ENCODE assay signal across 13 cellular contexts in genomic region chr2:181371782-181372292, GRCh38.
DNase-seq lines count a peak whose midpoint lies in the region; ATAC-seq and TF ChIP-seq lines count a peak whose summit lies in the region.
"Had no signal": no experiment of that assay in that cellular context is flagged by ENCODE, and none has a peak within 500 bp of the region (broad histone marks: within the 10 kb centered on the region; RNA-seq: fewer than 3 reads in every experiment).

No MANE protein-coding gene starts in this region.

- H3K4me1 ChIP-seq in right atrium auricular region (peaks cover 0 to 10% of the 10 kb centered on the region in 2 donors), OCI-LY1 (ENCODE audit: insufficient read depth, low read length, severe bottlenecking) (peaks cover 43% of the 10 kb centered on the region), subcutaneous abdominal adipose tissue (ENCODE audit: control insufficient read depth in 5 of 5, insufficient read depth in 5 of 5, low read length in 5 of 5) (peaks cover 0 to 20% (median 13%) of the 10 kb centered on the region in 5 donors), aorta (ENCODE audit: control insufficient read depth in 1 of 2, insufficient read depth in 2 of 2, low read length in 2 of 2) (peaks cover 0 to 5% of the 10 kb centered on the region in 2 donors)

- H3K4me3 ChIP-seq in right atrium auricular region (no peak overlapping the region), OCI-LY1 (ENCODE audit: low read depth, low read length, poor library complexity, severe bottlenecking) (no peak overlapping the region), fibroblast of villous mesenchyme (ENCODE audit: low read depth, low read length) (no peak overlapping the region), subcutaneous abdominal adipose tissue (ENCODE audit: low read depth in 1 of 5, low read length in 5 of 5) (no peak overlapping the region), aorta (ENCODE audit: low read length in 2 of 2) (no peak overlapping the region)
- H3K4me3 ChIP-seq: thoracic aorta had no signal

- 2% methylated on average over 2 of the region's 2 CpGs for WGBS in aorta, 2 donors

- H3K27ac ChIP-seq in right atrium auricular region (no peak overlapping the region), OCI-LY1 (ENCODE audit: low read depth, low read length, poor library complexity, severe bottlenecking) (peak overlapping the region; percentile 4), subcutaneous abdominal adipose tissue (ENCODE audit: low read depth, low read length) (peak overlapping the region; percentile 14), aorta (ENCODE audit: low read depth in 1 of 2, low read length in 2 of 2) (no peak overlapping the region)
- H3K27ac ChIP-seq: thoracic aorta had no signal

- no peaks in the 10 kb centered on the region for H3F3A ChIP-seq in OCI-LY1 (ENCODE audit: insufficient read depth, low read length)

- ATAC-seq in left cardiac atrium (peak; percentile 30 to 86), aorta (ENCODE audit: low FRiP score) (no peak)
- ATAC-seq in activated CD4-positive, CD25-positive, alpha-beta regulatory T cell treated with anti-CD3 and anti-CD28 coated beads, Interleukin-2, amount 50 U/mL, for 24 hours = no peak
- ATAC-seq: left colon had no signal

- H3K79me2 ChIP-seq in OCI-LY1 (ENCODE audit: insufficient read depth, low read length) = no peaks in the 10 kb centered on the region

- H3K9me2 ChIP-seq in OCI-LY1 (ENCODE audit: low read depth, low read length) = no peaks in the 10 kb centered on the region

- no peaks in the 10 kb centered on the region for H3K36me3 ChIP-seq in right atrium auricular region
- no peaks in the 10 kb centered on the region for H3K36me3 ChIP-seq in OCI-LY1 (ENCODE audit: insufficient read depth, low read length)
- no peaks in the 10 kb centered on the region for H3K36me3 ChIP-seq in subcutaneous abdominal adipose tissue (ENCODE audit: control insufficient read depth in 5 of 5, insufficient read depth in 5 of 5, low read length in 5 of 5)
- no peaks in the 10 kb centered on the region for H3K36me3 ChIP-seq in aorta (ENCODE audit: control insufficient read depth in 1 of 2, insufficient read depth in 2 of 2, low read length in 1 of 2)
- H3K36me3 ChIP-seq: thoracic aorta had no signal

- intact Hi-C loops in left cardiac atrium (cut with DNase I) (no loop called here), aorta (cut with DNase I) (no loop called here)

- no peak overlapping the region; the same call in 1 of the 2 replicates for H2AFZ ChIP-seq in OCI-LY1 (ENCODE audit: low read length)

- H3K27me3 ChIP-seq in right atrium auricular region (no peaks in the 10 kb centered on the region), OCI-LY1 (ENCODE audit: insufficient read depth, low read length) (no peaks in the 10 kb centered on the region), subcutaneous abdominal adipose tissue (ENCODE audit: control insufficient read depth in 5 of 5, insufficient read depth in 4 of 5, low read length in 5 of 5) (no peaks in the 10 kb centered on the region), aorta (ENCODE audit: control insufficient read depth in 1 of 2, insufficient read depth in 2 of 2, low read length in 1 of 2) (no peaks in the 10 kb centered on the region)

- H3K9ac ChIP-seq in OCI-LY1 (ENCODE audit: low read length) (no peak overlapping the region), subcutaneous abdominal adipose tissue (ENCODE audit: low read length in 5 of 5) (no peak overlapping the region)

- H3K9me3 ChIP-seq in right atrium auricular region (no peaks in the 10 kb centered on the region), OCI-LY1 (ENCODE audit: low read length) (no peaks in the 10 kb centered on the region), subcutaneous abdominal adipose tissue (ENCODE audit: control insufficient read depth in 5 of 5, low read length in 5 of 5) (no peaks in the 10 kb centered on the region), aorta (ENCODE audit: control insufficient read depth, low read length) (no peaks in the 10 kb centered on the region)
- H3K9me3 ChIP-seq: thoracic aorta had no signal

- H3K4me2 ChIP-seq in OCI-LY1 (ENCODE audit: low read length) = no peak overlapping the region

- no peaks in the 10 kb centered on the region for H4K20me1 ChIP-seq in OCI-LY1 (ENCODE audit: insufficient read depth, low read length)

- DNase-seq in left cardiac atrium (no peak), right atrium auricular region (ENCODE audit: low spot score) (no peak), fibroblast of villous mesenchyme (ENCODE audit: low read depth) (peak; percentile 51), DMS79 (lab: John Stamatoyannopoulos, UW) (no peak), aorta (no peak)
- DNase-seq: Calu3, KG1, left colon, SIG-M5 had no signal

- TF ChIP-seq CTCF in right atrium auricular region (IDR thresholded peaks at IDR 0.05) (no peak), OCI-LY1 (IDR thresholded peaks at IDR 0.05; ENCODE audit: low read length) (no peak), fibroblast of villous mesenchyme (IDR thresholded peaks at IDR 0.05; ENCODE audit: insufficient read depth, low read depth, low read length) (no peak)

Comparison
In these comparisons a context has a peak if more than half of its experiments do, and no peak if none do; other contexts are left out.
1. ATAC-seq: peak in left cardiac atrium (2 of 2); none in activated CD4-positive, CD25-positive, alpha-beta regulatory T cell treated with anti-CD3 and anti-CD28 coated beads, Interleukin-2, amount 50 U/mL, for 24 hours (0 of 2) and aorta (single experiment).
2. H3K27ac ChIP-seq: peak in OCI-LY1 (single experiment) and subcutaneous abdominal adipose tissue (single experiment); none in right atrium auricular region (0 of 2) and aorta (0 of 2).